In the genomic region with DNA sequence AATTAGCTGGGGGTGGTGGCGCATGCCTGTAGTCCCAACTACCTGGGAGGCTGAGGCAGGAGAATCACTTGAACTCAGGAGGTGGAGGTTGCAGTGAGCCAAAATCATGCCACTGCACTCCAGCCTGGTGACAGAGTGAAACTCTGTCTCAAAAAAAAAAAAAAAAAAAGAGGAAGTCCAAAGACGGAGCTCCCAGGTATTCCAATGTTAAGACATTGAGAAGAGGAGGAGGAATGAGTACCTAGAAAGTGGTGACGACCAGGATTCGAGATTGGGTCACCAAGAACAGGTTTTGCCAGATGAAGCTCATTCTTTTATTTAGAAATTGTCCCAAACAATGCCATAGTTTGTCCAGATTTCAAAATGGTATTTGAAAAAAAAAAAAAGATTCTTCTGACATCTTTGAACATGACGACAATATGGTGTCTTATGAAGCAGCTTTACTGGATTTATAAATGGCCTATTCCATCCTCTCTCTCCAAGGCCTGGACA, we compare ENCODE assay signal across 13 cellular contexts. TPM values are rescaled to one million over a fixed set of nuclear protein-coding genes. Genes with fewer than 3 reads are reported as not detected.
"Had no signal": no experiment of that assay in that cellular context is flagged by ENCODE, and none has a peak within 500 bp of the region (broad histone marks: within the 10 kb centered on the region; RNA-seq: fewer than 3 reads in every experiment).

No MANE protein-coding gene starts in this region.

RNA-seq across cellular contexts. Expression of a gene that starts 33.0 kb away (rescaled TPM):
- total RNA-seq: activated B cell treated with CpG ODN at 0.5 μM for 24 hours; activated CD4-positive, alpha-beta memory T cell treated with anti-CD3 and anti-CD28 coated beads for 36 hours; activated CD4-positive, alpha-beta memory T cell treated with anti-CD3 and anti-CD28 coated beads, Interleukin-2, amount 10 ng/mL, durations not matched to agents 7 days and 5 days; activated CD4-positive, alpha-beta T cell treated with anti-CD3 and anti-CD28 coated beads for 36 hours; activated CD4-positive, alpha-beta T cell treated with anti-CD3 and anti-CD28 coated beads, Interleukin-2, amount 10 ng/mL, durations not matched to agents 24 days and 14 days; activated CD4-positive, alpha-beta T cell treated with anti-CD3 and anti-CD28 coated beads, Interleukin-2, amount 10 ng/mL, durations not matched to agents 7 days and 5 days; activated CD8-positive, alpha-beta memory T cell treated with anti-CD3 and anti-CD28 coated beads for 36 hours; activated CD8-positive, alpha-beta memory T cell treated with anti-CD3 and anti-CD28 coated beads, Interleukin-2, amount 10 ng/mL, durations not matched to agents 7 days and 5 days; activated CD8-positive, alpha-beta T cell treated with anti-CD3 and anti-CD28 coated beads for 36 hours; activated CD8-positive, alpha-beta T cell treated with anti-CD3 and anti-CD28 coated beads, Interleukin-2, amount 10 ng/mL, durations not matched to agents 7 days and 5 days; T-helper 1 cell treated with Interleukin-12 subunit alpha and Interleukin-12 subunit beta and Interleukin-4 antibody, amounts not matched to agents 30 ng/mL and 1 ng/mL, for 36 hours; T-helper 17 cell; T-helper 2 cell treated with Interferon-gamma antibody and Interleukin-4, amounts not matched to agents 100 ng/mL and 5 ng/mL, for 36 hours had no signal
